1 cellular context compared by ENCODE assay signal in genomic region chr12:11717533-11717961, GRCh38.
TF ChIP-seq lines count a peak whose summit lies in the region.

No MANE protein-coding gene starts in this region.

TF ChIP-seq in GM12878, 131 proteins besides CTCF, POLR2A, EP300 and RAD21 (continued from another document and continues in another):
- TF ChIP-seq DPF2 (IDR thresholded peaks at IDR 0.05) (0 out of 2 replicates have a peak, but pooled peaks have one; percentile 37), LARP7 (IDR thresholded peaks at IDR 0.05) (no peak), RUNX3 (IDR thresholded peaks at IDR 0.05; ENCODE audit: low read length) (peak; percentile 37; the same call in 1 of the 2 replicates), CHD4 (IDR thresholded peaks at IDR 0.05) (no peak), MXI1 (IDR thresholded peaks at IDR 0.05; ENCODE audit: low read depth, low read length) (peak; percentile 54; the same call in 1 of the 2 replicates), RB1 (IDR thresholded peaks at IDR 0.05; ENCODE audit: borderline replicate concordance) (no peak), MTA2 (IDR thresholded peaks at IDR 0.05; ENCODE audit: low read depth) (peak; percentile 79; the same call in 1 of the 2 replicates), MYC (IDR thresholded peaks at IDR 0.05; ENCODE audit: insufficient read depth, insufficient read length, insufficient replicate concordance, low read length, severe bottlenecking) (no peak), BACH1 (IDR thresholded peaks at IDR 0.05; ENCODE audit: borderline replicate concordance) (no peak), RELB (IDR thresholded peaks at IDR 0.05; ENCODE audit: low read depth) (peak; percentile 88), ATF3 (IDR thresholded peaks at IDR 0.05; ENCODE audit: borderline replicate concordance, extremely low read depth, low read depth, low read length) (no peak), IKZF1 (conservative IDR thresholded peaks at IDR 0.05) (peak; percentile 84), PRDM15 (CRISPR knock-in tag; IDR thresholded peaks at IDR 0.05) (no peak), E4F1 (IDR thresholded peaks at IDR 0.05; ENCODE audit: borderline replicate concordance, partially characterized antibody) (no peak), MEF2B (IDR thresholded peaks at IDR 0.05; ENCODE audit: partially characterized antibody, poor library complexity, severe bottlenecking) (peak; percentile 82), IKZF2 (IDR thresholded peaks at IDR 0.05) (peak; percentile 88 to 90), TBL1XR1 (IDR thresholded peaks at IDR 0.05; ENCODE audit: low read depth, low read length) (no peak), ZBED1 (IDR thresholded peaks at IDR 0.05; ENCODE audit: borderline replicate concordance) (peak; percentile 71; the same call in 1 of the 2 replicates), TCF12 (IDR thresholded peaks at IDR 0.05; ENCODE audit: low read depth, low read length) (0 out of 2 replicates have a peak, but pooled peaks have one; percentile 5), ATF7 (IDR thresholded peaks at IDR 0.05; ENCODE audit: low read depth) (peak; percentile 82), MAX (IDR thresholded peaks at IDR 0.05; ENCODE audit: low read depth, low read length) (peak; percentile 21; the same call in 1 of the 2 replicates), CEBPB (IDR thresholded peaks at IDR 0.05; ENCODE audit: borderline replicate concordance in 1 of 2, low read depth in 2 of 2, low read length in 2 of 2) (no peak), HDAC2 (IDR thresholded peaks at IDR 0.05) (no peak), NFIC (IDR thresholded peaks at IDR 0.05; ENCODE audit: low read depth, low read length) (peak; percentile 52; the same call in 1 of the 2 replicates), SREBF2 (IDR thresholded peaks at IDR 0.05; ENCODE audit: low read length) (no peak), NR2F1 (conservative IDR thresholded peaks at IDR 0.05) (peak; percentile 60), BHLHE40 (IDR thresholded peaks at IDR 0.05; ENCODE audit: borderline replicate concordance in 1 of 2, low read depth in 2 of 2, low read length in 1 of 2) (peak; percentile 51 to 68; a peak in 1 of 4 replicates), RAD51 (IDR thresholded peaks at IDR 0.05) (peak; percentile 71), E2F8 (IDR thresholded peaks at IDR 0.05; ENCODE audit: low read depth, partially characterized antibody) (no peak), SIN3A (IDR thresholded peaks at IDR 0.05; ENCODE audit: low read depth, low read length) (no peak), PKNOX1 (IDR thresholded peaks at IDR 0.05) (peak; percentile 71), POLR2AphosphoS5 (IDR thresholded peaks at IDR 0.05; ENCODE audit: low read length) (no peak), E2F4 (IDR thresholded peaks at IDR 0.05; ENCODE audit: low read depth, low read length) (no peak), TARDBP (IDR thresholded peaks at IDR 0.05; ENCODE audit: borderline replicate concordance) (no peak), ZNF622 (IDR thresholded peaks at IDR 0.05) (no peak), PAX5 (IDR thresholded peaks at IDR 0.05; ENCODE audit: borderline replicate concordance, low read depth, low read length) (no peak), IRF3 (IDR thresholded peaks at IDR 0.05) (no peak), POU2F2 (IDR thresholded peaks at IDR 0.05; ENCODE audit: borderline replicate concordance, low read depth, low read length) (0 out of 3 replicates have a peak, but pooled peaks have one; percentile 9), JUNB (IDR thresholded peaks at IDR 0.05) (peak; percentile 57), BCL3 (IDR thresholded peaks at IDR 0.05; ENCODE audit: borderline replicate concordance, insufficient read depth, low read depth, low read length, poor library complexity, severe bottlenecking) (peak; percentile 83), ZNF207 (IDR thresholded peaks at IDR 0.05; ENCODE audit: borderline replicate concordance) (no peak), SMAD1 (IDR thresholded peaks at IDR 0.05; ENCODE audit: low read depth, partially characterized antibody) (peak; percentile 86)
